Comparison of ENCODE assay signal across 1 cellular context in the genomic region with DNA sequence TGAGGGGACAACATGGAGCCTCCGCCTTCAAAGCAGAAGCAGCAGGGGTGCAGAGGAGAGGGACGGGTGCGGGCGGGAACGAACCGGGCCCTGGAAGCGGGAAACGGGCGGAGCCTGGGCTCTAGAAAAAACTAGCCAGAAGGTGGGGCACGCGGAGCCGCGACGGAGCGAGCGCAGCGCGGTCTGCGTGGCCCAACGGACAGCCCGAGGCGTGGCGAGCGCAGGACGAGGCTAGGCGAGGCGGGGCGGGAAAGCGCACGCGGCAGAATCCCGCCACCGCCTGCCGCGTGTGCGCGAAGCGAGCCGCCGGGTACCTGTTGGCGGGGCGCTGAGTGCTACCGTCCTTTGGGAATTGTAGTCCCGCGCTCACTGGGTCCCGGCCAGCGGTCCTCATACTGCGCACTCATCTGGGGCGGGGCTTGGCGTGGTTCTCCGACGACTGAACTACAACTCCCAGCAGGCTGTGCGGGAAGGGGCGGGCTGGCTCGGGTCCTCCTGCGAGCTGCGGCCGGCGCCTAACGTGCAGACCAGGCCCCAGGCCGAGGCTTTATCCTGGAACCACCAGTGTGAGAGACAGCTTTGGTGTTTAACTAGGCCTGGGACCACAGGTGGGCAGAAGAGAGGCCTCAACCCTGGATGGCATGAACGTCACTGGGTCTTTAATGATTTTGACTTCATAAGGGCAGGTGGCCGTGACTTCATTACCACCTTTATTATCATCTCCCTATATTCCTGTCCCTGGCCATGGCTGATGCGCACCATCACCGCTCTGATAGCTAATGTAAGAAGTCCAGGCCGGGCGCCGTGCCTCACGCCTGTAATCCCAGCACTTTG.
TF ChIP-seq lines count a peak whose summit lies in the region.

A gene with protein sequence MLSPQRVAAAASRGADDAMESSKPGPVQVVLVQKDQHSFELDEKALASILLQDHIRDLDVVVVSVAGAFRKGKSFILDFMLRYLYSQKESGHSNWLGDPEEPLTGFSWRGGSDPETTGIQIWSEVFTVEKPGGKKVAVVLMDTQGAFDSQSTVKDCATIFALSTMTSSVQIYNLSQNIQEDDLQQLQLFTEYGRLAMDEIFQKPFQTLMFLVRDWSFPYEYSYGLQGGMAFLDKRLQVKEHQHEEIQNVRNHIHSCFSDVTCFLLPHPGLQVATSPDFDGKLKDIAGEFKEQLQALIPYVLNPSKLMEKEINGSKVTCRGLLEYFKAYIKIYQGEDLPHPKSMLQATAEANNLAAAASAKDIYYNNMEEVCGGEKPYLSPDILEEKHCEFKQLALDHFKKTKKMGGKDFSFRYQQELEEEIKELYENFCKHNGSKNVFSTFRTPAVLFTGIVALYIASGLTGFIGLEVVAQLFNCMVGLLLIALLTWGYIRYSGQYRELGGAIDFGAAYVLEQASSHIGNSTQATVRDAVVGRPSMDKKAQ (minus strand): TSS at position 55 of the 834 bp plus-strand sequence. CDS start 41 bp downstream, at position 14.

TF ChIP-seq in Ishikawa, 13 proteins besides CTCF, POLR2A, EP300 and RAD21 (continued from another document):
- TF ChIP-seq NFIC (IDR thresholded peaks at IDR 0.05), result peak; percentile 60; the same call in 1 of the 2 replicates
- TF ChIP-seq, protein P1, sequence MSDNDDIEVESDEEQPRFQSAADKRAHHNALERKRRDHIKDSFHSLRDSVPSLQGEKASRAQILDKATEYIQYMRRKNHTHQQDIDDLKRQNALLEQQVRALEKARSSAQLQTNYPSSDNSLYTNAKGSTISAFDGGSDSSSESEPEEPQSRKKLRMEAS (IDR thresholded peaks at IDR 0.05), result peak; percentile 100
